8 cellular contexts compared by ENCODE assay signal in genomic region chr2:72150157-72150960, GRCh38. TPM values are rescaled to one million over a fixed set of nuclear protein-coding genes. Genes with fewer than 3 reads are reported as not detected.
A peak's percentile ranks its signal among the peaks of the same experiment; 100 is the strongest.
DNase-seq lines count a peak whose midpoint lies in the region; ATAC-seq and TF ChIP-seq lines count a peak whose summit lies in the region.

No MANE protein-coding gene starts in this region.

- no peak overlapping the region for H3K27ac Mint-ChIP-seq in Caco-2 (ENCODE audit: unreplicated experiment)
- H3K27ac Mint-ChIP-seq in nephron progenitor cell: no peak overlapping the region

- H3K4me1 Mint-ChIP-seq in Caco-2 (ENCODE audit: low read depth, unreplicated experiment) (peaks cover 8% of the 10 kb centered on the region), nephron progenitor cell (peaks cover 40% of the 10 kb centered on the region)

- peak; percentile 86 for ATAC-seq in GM21526 (IDR thresholded peaks at IDR 0.05; ENCODE audit: low FRiP score, unreplicated experiment)

- intact Hi-C loops in Caco-2 (cut with micrococcal nuclease; ENCODE audit: unreplicated experiment) (loop anchor here (1.0 to 5.0 kb wide), 9 partner anchors 46 to 605 kb away; no protein-coding TSS in a partner anchor), stomach (cut with DNase I; ENCODE audit: low total_unique reads) (loop anchor here (5.0 kb wide), 2 partner anchors 223 to 603 kb away; no protein-coding TSS in a partner anchor)

- POLR2A ChIA-PET in Caco-2 (lab: Charles Lee): no interaction called here

- TF ChIP-seq RAD21 in Ishikawa (IDR thresholded peaks at IDR 0.05; ENCODE audit: low read depth): peak; percentile 93

- H3K4me1 ChIP-seq in Caco-2: peaks cover 40% of the 10 kb centered on the region
- peaks cover 39 to 52% (median 50%) of the 10 kb centered on the region in 4 donors for H3K4me1 ChIP-seq in stomach

- H3K27me3 Mint-ChIP-seq in Caco-2 (ENCODE audit: insufficient read depth, unreplicated experiment) (peaks cover 28% of the 10 kb centered on the region), nephron progenitor cell (ENCODE audit: low read depth, poor library complexity) (peaks cover 90% of the 10 kb centered on the region)

- TF ChIP-seq POLR2A in stomach (IDR thresholded peaks at IDR 0.05): no peak

- no peaks in the 10 kb centered on the region for H3K9me3 Mint-ChIP-seq in Caco-2 (ENCODE audit: unreplicated experiment)
- peaks cover 6% of the 10 kb centered on the region for H3K9me3 Mint-ChIP-seq in nephron progenitor cell

- no peaks in the 10 kb centered on the region for H3K36me3 Mint-ChIP-seq in Caco-2 (ENCODE audit: insufficient read depth, unreplicated experiment)
- H3K36me3 Mint-ChIP-seq in nephron progenitor cell (ENCODE audit: low read depth): no peaks in the 10 kb centered on the region

- CTCF ChIA-PET in Caco-2 (lab: Charles Lee): interaction anchor here (0.6 to 5.0 kb wide), 25 partner anchors 109 to 851 kb away, joined by 3 to 82 read pairs (median 4); no protein-coding TSS in a partner anchor

- H3K27ac ChIP-seq in stomach: no peak overlapping the region

- TF ChIP-seq CTCF in Caco-2 (IDR thresholded peaks at IDR 0.05; ENCODE audit: insufficient read depth in 1 of 2, low read depth in 1 of 2, low read length in 1 of 2, severe bottlenecking in 1 of 2, unreplicated experiment in 1 of 2) (peak; percentile 80 to 82), fibroblast of mammary gland (conservative IDR thresholded peaks at IDR 0.05; ENCODE audit: control insufficient read depth, insufficient read depth, low read depth, low read length) (peak; percentile 81), nephron progenitor cell (IDR thresholded peaks at IDR 0.05) (peak; percentile 77), stomach (IDR thresholded peaks at IDR 0.05) (peak in 6 of 7 experiments; percentile 62 to 92 (median 83))

- DNase-seq in Caco-2: peak; percentile 83 to 92
- DNase-seq in activated T-helper 1 cell treated with Interleukin-2 at 50 U/mL for 16 hours (ENCODE audit: low read depth): peak; percentile 14
- DNase-seq in fibroblast of mammary gland (ENCODE audit: low read depth): peak; percentile 69
- DNase-seq in nephron progenitor cell: peak; percentile 89
- peak; percentile 80 for DNase-seq in stomach

- H3K36me3 ChIP-seq in Caco-2 (ENCODE audit: control insufficient read depth, insufficient read depth, low read length) (no peaks in the 10 kb centered on the region), stomach (no peaks in the 10 kb centered on the region)

- no TSS peak for BruUV-seq in Caco-2 (replicated peaks; lab: Mats Ljungman, UMichigan)

- 5 to 7% (median 6%) methylated on average over 22 to 28 of the region's 28 CpGs for WGBS in stomach, 5 donors

- H3K4me3 Mint-ChIP-seq in Caco-2 (ENCODE audit: unreplicated experiment): peak overlapping the region; percentile 65
- peak overlapping the region; percentile 70 for H3K4me3 Mint-ChIP-seq in nephron progenitor cell

- H3K9me3 ChIP-seq in Caco-2: peaks cover 6% of the 10 kb centered on the region
- peaks cover 0 to 14% (median 2%) of the 10 kb centered on the region in 4 donors for H3K9me3 ChIP-seq in stomach

- H3K27me3 ChIP-seq in Caco-2 (replicated peaks; ENCODE audit: control insufficient read depth, insufficient read depth, low read length) (peaks cover 16% of the 10 kb centered on the region), stomach (peaks cover 26 to 96% (median 59%) of the 10 kb centered on the region in 3 donors)

- H3K4me3 ChIP-seq in Caco-2 (ENCODE audit: low read depth, low read length) (peak overlapping the region; percentile 45), fibroblast of mammary gland (ENCODE audit: control insufficient read depth, low read depth, low read length) (no peak overlapping the region), stomach (peak overlapping the region; percentile 48 to 60 (median 54))

- TF ChIP-seq EP300 in Ishikawa (IDR thresholded peaks at IDR 0.05; ENCODE audit: borderline replicate concordance) (no peak), stomach (IDR thresholded peaks at IDR 0.05) (no peak)

TF ChIP-seq in Ishikawa, 13 proteins besides CTCF, POLR2A, EP300 and RAD21 (continues in another document):
- TF ChIP-seq TCF12 (IDR thresholded peaks at IDR 0.05; ENCODE audit: low read depth) (no peak), ZBTB7A (IDR thresholded peaks at IDR 0.05; ENCODE audit: low read depth) (no peak), FOXM1 (IDR thresholded peaks at IDR 0.05; ENCODE audit: borderline replicate concordance, low read depth) (no peak), REST (IDR thresholded peaks at IDR 0.05; ENCODE audit: low read depth) (no peak), YY1 (IDR thresholded peaks at IDR 0.05; ENCODE audit: low read depth) (no peak), EGR1 (IDR thresholded peaks at IDR 0.05) (no peak), TAF1 (IDR thresholded peaks at IDR 0.05; ENCODE audit: low read depth) (no peak), CEBPB (IDR thresholded peaks at IDR 0.05) (no peak), CREB1 (IDR thresholded peaks at IDR 0.05; ENCODE audit: low read depth) (no peak), NFIC (IDR thresholded peaks at IDR 0.05) (no peak), TEAD4 (IDR thresholded peaks at IDR 0.05) (no peak)

TF ChIP-seq in PFSK-1, 5 proteins besides CTCF, POLR2A, EP300 and RAD21:
- TF ChIP-seq FOXP2 (optimal IDR thresholded peaks at IDR 0.05; ENCODE audit: borderline replicate concordance, extremely low read depth, extremely low read length, insufficient read depth) (peak; percentile 11), POLR2AphosphoS5 (IDR thresholded peaks at IDR 0.05; ENCODE audit: low read depth, low read length) (no peak), SIN3A (IDR thresholded peaks at IDR 0.05; ENCODE audit: borderline replicate concordance, insufficient read depth, low read length) (no peak), TAF1 (IDR thresholded peaks at IDR 0.05; ENCODE audit: borderline replicate concordance, insufficient read depth, low read length) (no peak), REST (IDR thresholded peaks at IDR 0.05; ENCODE audit: insufficient read depth in 1 of 2, low read depth in 2 of 2, low read length in 2 of 2) (no peak)

RNA-seq across cellular contexts. Expression of gene CYP26B1, which starts 2.7 kb away (rescaled TPM):
- 1.7 and 2.8 TPM in 2 replicates for total RNA-seq in Caco-2 (2022)
- polyA plus RNA-seq in PFSK-1 (2012; ENCODE audit: insufficient read length, low read depth): not detected
- 1 to 10 TPM in 2 of 5 donors, under 1 TPM in 1, not detected in 2; 0.45 to 2.4 (median 1.4) TPM for total RNA-seq in stomach
- polyA plus RNA-seq in stomach: 1 to 10 TPM in 1 of 3 donors, under 1 TPM in 1, not detected in 1; 0.95 to 1.1 TPM

Comparison
In these comparisons a context has a peak if more than half of its experiments do, and no peak if none do; other contexts are left out.
1. DNase-seq: peak in every context shown above with its lines; median percentile 89 in nephron progenitor cell; 88 in Caco-2; 80 in stomach; 69 in fibroblast of mammary gland; 14 in activated T-helper 1 cell treated with Interleukin-2 at 50 U/mL for 16 hours.